Comparison of ENCODE assay signal across 28 cellular contexts in genomic region chr4:10135252-10135651, GRCh38.
"Had no signal": no experiment of that assay in that cellular context is flagged by ENCODE, and none has a peak within 500 bp of the region (broad histone marks: within the 10 kb centered on the region; RNA-seq: fewer than 3 reads in every experiment).

No MANE protein-coding gene starts in this region.

- DNase-seq: activated CD4-positive, alpha-beta T cell treated with anti-CD3 and anti-CD28 coated beads, Interleukin-2, amount 10 ng/mL, durations not matched to agents 24 days and 14 days; activated CD4-positive, alpha-beta T cell treated with anti-CD3 and anti-CD28 coated beads, Interleukin-2, amount 50 U/mL, for 4 hours; activated CD8-positive, alpha-beta T cell treated with anti-CD3 and anti-CD28 coated beads for 36 hours; activated effector memory CD4-positive, alpha-beta T cell treated with anti-CD3 and anti-CD28 coated beads, Interleukin-2, amount 50 U/mL, for 16 hours; activated naive CD4-positive, alpha-beta T cell; activated naive CD4-positive, alpha-beta T cell treated with anti-CD3 and anti-CD28 coated beads, Interleukin-2, amount 50 U/mL, for 16 hours; activated naive CD8-positive, alpha-beta T cell treated with anti-CD3 and anti-CD28 coated beads for 36 hours; activated T-cell treated with anti-CD3 and anti-CD28 coated beads, Interleukin-2, amount 50 U/mL, for 1 hour; activated T-cell treated with anti-CD3 and anti-CD28 coated beads, Interleukin-2, amount 50 U/mL, for 72 hours; amniotic stem cell; aorta; brain microvascular endothelial cell; NCI-H1105; NCI-H1417 treated with DMSO at 0.1 percent for 48 hours; NCI-H187 treated with DMSO at 0.1 percent for 48 hours; NCI-H2081; NCI-H446; NCI-H510A treated with DMSO at 0.1 percent for 48 hours; NCI-H526 treated with DMSO at 0.1 percent for 48 hours; NCI-H82; NK-92 treated with Interleukin-12 subunit alpha and Interleukin-12 subunit beta, amount 100 ng/mL, for 24 hours; PC-3; Peyer's patch; SW 1271; T-helper 1 cell; T1000 had no signal

- ATAC-seq: activated CD8-positive, alpha-beta T cell treated with anti-CD3 and anti-CD28 coated beads for 36 hours; activated T-cell treated with anti-CD3 and anti-CD28 coated beads, Interleukin-2, amount 50 U/mL, for 72 hours; activated T-helper 17 cell treated with anti-CD3 and anti-CD28 coated beads, Interleukin-2, amount 50 U/mL, for 72 hours; PC-3 had no signal

- H3K27me3 ChIP-seq: brain microvascular endothelial cell, cardiac muscle cell, Peyer's patch had no signal

- H3K9me3 ChIP-seq: Peyer's patch had no signal

- H3K27ac ChIP-seq: brain microvascular endothelial cell, cardiac muscle cell, Peyer's patch had no signal

- H3K4me3 ChIP-seq: cardiac muscle cell, Peyer's patch had no signal

- H3K36me3 ChIP-seq: brain microvascular endothelial cell, cardiac muscle cell, Peyer's patch had no signal

- H3K4me1 ChIP-seq: Peyer's patch had no signal
